In the genomic region with DNA sequence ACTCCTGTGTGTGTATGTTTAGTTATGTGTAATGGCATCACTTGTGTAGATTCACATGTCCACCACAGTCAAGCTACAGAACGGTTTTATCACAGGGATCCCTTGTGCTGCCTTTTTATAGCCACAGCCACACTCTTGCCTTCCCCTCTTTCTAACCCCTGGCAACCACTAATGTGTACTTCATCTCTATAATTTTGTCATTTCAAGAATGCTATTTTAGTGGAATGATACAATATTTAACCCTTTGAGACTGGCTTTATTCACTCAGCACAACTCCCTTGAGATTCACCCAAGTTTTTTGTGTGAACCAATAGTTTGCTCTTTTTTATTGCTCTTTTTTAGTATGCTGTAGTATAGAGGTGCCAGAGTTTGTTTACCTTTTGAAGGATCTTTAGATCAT, we compare ENCODE assay signal across 20 cellular contexts.
"Had no signal": no experiment of that assay in that cellular context is flagged by ENCODE, and none has a peak within 500 bp of the region (broad histone marks: within the 10 kb centered on the region; RNA-seq: fewer than 3 reads in every experiment).

No MANE protein-coding gene starts in this region.

- H3K36me3 ChIP-seq: brain microvascular endothelial cell, colonic mucosa, left lung, tibial artery had no signal

- H3K9me3 Mint-ChIP-seq: activated naive CD4-positive, alpha-beta T cell treated with anti-CD3 and anti-CD28 coated beads, Interleukin-2, amount 10 ng/mL, durations not matched to agents 7 days and 5 days; activated naive CD8-positive, alpha-beta T cell treated with anti-CD3 and anti-CD28 coated beads, Interleukin-2, amount 50 U/mL, for 24 hours; activated T-cell treated with anti-CD3 and anti-CD28 coated beads, Interleukin-2, amount 50 U/mL, for 4 hours had no signal

- H3K9me3 ChIP-seq: colonic mucosa, left lung, tibial artery had no signal

- FAIRE-seq: frontal cortex had no signal

- H3K27ac ChIP-seq: brain microvascular endothelial cell, colonic mucosa, left lung, tibial artery had no signal

- H3K27me3 ChIP-seq: brain microvascular endothelial cell, colonic mucosa, left lung, tibial artery had no signal

- H3K27me3 Mint-ChIP-seq: activated naive CD4-positive, alpha-beta T cell treated with anti-CD3 and anti-CD28 coated beads, Interleukin-2, amount 10 ng/mL, durations not matched to agents 7 days and 5 days; activated naive CD8-positive, alpha-beta T cell treated with anti-CD3 and anti-CD28 coated beads, Interleukin-2, amount 50 U/mL, for 24 hours had no signal

- ATAC-seq: activated CD4-positive, CD25-positive, alpha-beta regulatory T cell treated with anti-CD3 and anti-CD28 coated beads, Interleukin-2, amount 50 U/mL, for 24 hours; activated naive CD8-positive, alpha-beta T cell treated with anti-CD3 and anti-CD28 coated beads, Interleukin-2, amount 50 U/mL, for 24 hours; activated T-cell treated with anti-CD3 and anti-CD28 coated beads, Interleukin-2, amount 50 U/mL, for 4 hours; left lung had no signal

- H3K27ac Mint-ChIP-seq: activated naive CD4-positive, alpha-beta T cell treated with anti-CD3 and anti-CD28 coated beads, Interleukin-2, amount 10 ng/mL, durations not matched to agents 7 days and 5 days; activated naive CD8-positive, alpha-beta T cell treated with anti-CD3 and anti-CD28 coated beads, Interleukin-2, amount 50 U/mL, for 24 hours had no signal

- H3K4me3 Mint-ChIP-seq: activated naive CD4-positive, alpha-beta T cell treated with anti-CD3 and anti-CD28 coated beads, Interleukin-2, amount 10 ng/mL, durations not matched to agents 7 days and 5 days; activated naive CD8-positive, alpha-beta T cell treated with anti-CD3 and anti-CD28 coated beads, Interleukin-2, amount 50 U/mL, for 24 hours; activated T-cell treated with anti-CD3 and anti-CD28 coated beads, Interleukin-2, amount 50 U/mL, for 4 hours; neural crest cell had no signal

- H3K36me3 Mint-ChIP-seq: activated naive CD4-positive, alpha-beta T cell treated with anti-CD3 and anti-CD28 coated beads, Interleukin-2, amount 10 ng/mL, durations not matched to agents 7 days and 5 days had no signal

- DNase-seq: activated CD4-positive, alpha-beta T cell treated with anti-CD3 and anti-CD28 coated beads, Interleukin-2, amount 50 U/mL, for 1 hour; activated CD8-positive, alpha-beta memory T cell treated with anti-CD3 and anti-CD28 coated beads, Interleukin-2, amount 50 U/mL, for 4 hours; activated naive CD4-positive, alpha-beta T cell treated with anti-CD3 and anti-CD28 coated beads, Interleukin-2, amount 10 ng/mL, durations not matched to agents 7 days and 5 days; activated naive CD8-positive, alpha-beta T cell treated with anti-CD3 and anti-CD28 coated beads, Interleukin-2, amount 50 U/mL, for 24 hours; activated T-cell treated with anti-CD3 and anti-CD28 coated beads, Interleukin-2, amount 50 U/mL, for 4 hours; anterior cingulate cortex; brain microvascular endothelial cell; central memory CD4-positive, alpha-beta T cell; colonic mucosa; kidney; left lung; mammary epithelial cell; stimulated activated CD4-positive, alpha-beta T cell treated with anti-CD3 and anti-CD28 coated beads, Interleukin-12 subunit alpha, Interleukin-12 subunit beta, amount 100 ng/mL, for 4 hours; stimulated activated CD4-positive, alpha-beta T cell treated with anti-CD3 and anti-CD28 coated beads, Interleukin-1b, Interleukin-23, amount 100 ng/mL, for 48 hours; stimulated activated CD8-positive, alpha-beta memory T cell treated with anti-CD3 and anti-CD28 coated beads, Interleukin-4, amount 100 ng/mL, for 48 hours; stimulated activated naive CD4-positive, alpha-beta T cell treated with Interleukin-2 at 50 U/mL for 16 hours; tibial artery had no signal

- H3K4me3 ChIP-seq: colonic mucosa, left lung, tibial artery had no signal
